In the genomic region with DNA sequence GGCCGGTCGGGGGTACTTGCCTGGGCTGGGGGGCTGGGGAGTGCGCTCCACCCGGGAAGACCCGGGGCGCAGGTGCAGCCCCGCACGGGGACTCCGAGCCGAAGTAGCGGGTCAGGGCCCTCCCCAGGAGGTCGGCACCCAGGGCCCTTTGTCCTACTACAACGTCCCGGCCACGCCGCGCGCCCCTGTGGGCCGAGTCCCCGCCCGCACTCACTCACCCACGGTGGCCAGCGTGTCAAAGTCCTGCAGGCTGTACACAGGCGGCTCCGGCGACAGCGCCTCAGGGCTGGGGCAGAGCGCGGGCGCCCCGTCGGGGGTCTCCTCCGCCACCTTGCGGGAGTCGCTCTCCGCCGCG, we compare ENCODE assay signal across 8 cellular contexts. TPM values are rescaled to one million over a fixed set of nuclear protein-coding genes. Genes with fewer than 3 reads are reported as not detected.
DNase-seq lines count a peak whose midpoint lies in the region; ATAC-seq, FAIRE-seq and TF ChIP-seq lines count a peak whose summit lies in the region.

No MANE protein-coding gene starts in this region.

- CTCF ChIA-PET in A673 (lab: Charles Lee): no interaction called here

- no peaks in the 10 kb centered on the region for H3K27me3 ChIP-seq in A673 (replicated peaks; ENCODE audit: insufficient read depth, low read depth, low read length, poor library complexity)
- peaks cover 0 to 2% of the 10 kb centered on the region in 2 donors for H3K27me3 ChIP-seq in stomach smooth muscle (ENCODE audit: control insufficient read depth in 1 of 2, insufficient read depth in 2 of 2, low read length in 2 of 2)

- BruUV-seq in A673 (replicated peaks; lab: Mats Ljungman, UMichigan): no TSS peak

- H3K27ac ChIP-seq in A673 (ENCODE audit: low read depth, low read length, poor library complexity, severe bottlenecking) (peak overlapping the region; percentile 70), kidney (ENCODE audit: low read depth in 2 of 2, low read length in 2 of 2) (peak overlapping the region in 1 of 2 donors; percentile 63), stomach smooth muscle (ENCODE audit: low read length) (no peak overlapping the region)

- H3K36me3 ChIP-seq in A673 (ENCODE audit: insufficient read depth, low read length, poor library complexity, severe bottlenecking): no peaks in the 10 kb centered on the region
- no peaks in the 10 kb centered on the region for H3K36me3 ChIP-seq in kidney (ENCODE audit: control insufficient read depth in 1 of 2, insufficient read depth in 2 of 2, low read length in 2 of 2)
- H3K36me3 ChIP-seq in stomach smooth muscle (ENCODE audit: control insufficient read depth in 2 of 2, insufficient read depth in 2 of 2, low read length in 2 of 2): no peaks in the 10 kb centered on the region

- H3K9ac ChIP-seq in kidney (ENCODE audit: low read length in 2 of 2) (peak overlapping the region in 1 of 2 donors; percentile 34), stomach smooth muscle (ENCODE audit: low read length in 2 of 2) (peak overlapping the region in 1 of 2 donors; percentile 22)

- H3K9me3 ChIP-seq in A673 (ENCODE audit: low read depth, low read length, poor library complexity, severe bottlenecking) (no peaks in the 10 kb centered on the region), kidney (ENCODE audit: control insufficient read depth in 1 of 2, low read length in 2 of 2) (no peaks in the 10 kb centered on the region), stomach smooth muscle (ENCODE audit: control insufficient read depth in 2 of 2, low read length in 2 of 2) (no peaks in the 10 kb centered on the region)

- no peak overlapping the region for H3K27ac Mint-ChIP-seq in activated naive CD4-positive, alpha-beta T cell treated with anti-CD3 and anti-CD28 coated beads, Interleukin-2, amount 50 U/mL, for 24 hours

- H3K4me3 ChIP-seq in A673 (ENCODE audit: low read depth, low read length, poor library complexity, severe bottlenecking) (peak overlapping the region; percentile 81), kidney (ENCODE audit: low read length in 2 of 2) (peak overlapping the region; percentile 54 to 63), stomach smooth muscle (ENCODE audit: low read length in 2 of 2) (peak overlapping the region; percentile 63 to 71)

- H3K9me3 Mint-ChIP-seq in activated naive CD4-positive, alpha-beta T cell treated with anti-CD3 and anti-CD28 coated beads, Interleukin-2, amount 50 U/mL, for 24 hours: no peaks in the 10 kb centered on the region

- ATAC-seq in GM19025 (IDR thresholded peaks at IDR 0.05; ENCODE audit: low read depth, unreplicated experiment): peak; percentile 13
- peak; percentile 23 for ATAC-seq in HG03175 (IDR thresholded peaks at IDR 0.05; ENCODE audit: unreplicated experiment)

- DNase-seq in A673 (ENCODE audit: low spot score) (no peak), kidney (peak; percentile 85), AML-193 (lab: John Stamatoyannopoulos, UW) (no peak), AG08395 (ENCODE audit: low spot score) (no peak)

- H3K4me1 Mint-ChIP-seq in activated naive CD4-positive, alpha-beta T cell treated with anti-CD3 and anti-CD28 coated beads, Interleukin-2, amount 50 U/mL, for 24 hours: peaks cover 18% of the 10 kb centered on the region

- FAIRE-seq in kidney (lab: Jason Lieb, UNC): no peak

- no peaks in the 10 kb centered on the region for H3K36me3 Mint-ChIP-seq in activated naive CD4-positive, alpha-beta T cell treated with anti-CD3 and anti-CD28 coated beads, Interleukin-2, amount 50 U/mL, for 24 hours

- H3K4me3 Mint-ChIP-seq in activated naive CD4-positive, alpha-beta T cell treated with anti-CD3 and anti-CD28 coated beads, Interleukin-2, amount 50 U/mL, for 24 hours: peak overlapping the region; percentile 97

- intact Hi-C loops in A673 (cut with micrococcal nuclease; ENCODE audit: unreplicated experiment) (no loop called here), kidney (cut with DNase I) (no loop called here)

- no peaks in the 10 kb centered on the region for H3K27me3 Mint-ChIP-seq in activated naive CD4-positive, alpha-beta T cell treated with anti-CD3 and anti-CD28 coated beads, Interleukin-2, amount 50 U/mL, for 24 hours

- H3K4me1 ChIP-seq in A673 (ENCODE audit: insufficient read depth, low read length, poor library complexity, severe bottlenecking): no peaks in the 10 kb centered on the region
- H3K4me1 ChIP-seq in kidney (ENCODE audit: control insufficient read depth in 1 of 2, insufficient read depth in 1 of 2, low read depth in 1 of 2, low read length in 2 of 2): no peaks in the 10 kb centered on the region
- no peaks in the 10 kb centered on the region for H3K4me1 ChIP-seq in stomach smooth muscle (ENCODE audit: control insufficient read depth, insufficient read depth, low read length)

- no peak for TF ChIP-seq CTCF in A673 (conservative IDR thresholded peaks at IDR 0.05; ENCODE audit: low read depth, low read length)
- TF ChIP-seq CTCF in kidney (IDR thresholded peaks at IDR 0.05; ENCODE audit: borderline replicate concordance, extremely low read depth, insufficient read depth): no peak

- POLR2A ChIA-PET in A673 (lab: Charles Lee; ENCODE audit: low non-redundant PET): no interaction called here

RNA-seq across cellular contexts. Expression of a gene that starts 0.6 kb away (rescaled TPM):
- total RNA-seq in A673 (2021) (42.6 and 43.3 TPM in 2 replicates), kidney (116 TPM)
- polyA plus RNA-seq in kidney (ENCODE audit: insufficient read depth, low read depth, low replicate concordance): 7.7 TPM
